8 cellular contexts compared by ENCODE assay signal in the genomic region with DNA sequence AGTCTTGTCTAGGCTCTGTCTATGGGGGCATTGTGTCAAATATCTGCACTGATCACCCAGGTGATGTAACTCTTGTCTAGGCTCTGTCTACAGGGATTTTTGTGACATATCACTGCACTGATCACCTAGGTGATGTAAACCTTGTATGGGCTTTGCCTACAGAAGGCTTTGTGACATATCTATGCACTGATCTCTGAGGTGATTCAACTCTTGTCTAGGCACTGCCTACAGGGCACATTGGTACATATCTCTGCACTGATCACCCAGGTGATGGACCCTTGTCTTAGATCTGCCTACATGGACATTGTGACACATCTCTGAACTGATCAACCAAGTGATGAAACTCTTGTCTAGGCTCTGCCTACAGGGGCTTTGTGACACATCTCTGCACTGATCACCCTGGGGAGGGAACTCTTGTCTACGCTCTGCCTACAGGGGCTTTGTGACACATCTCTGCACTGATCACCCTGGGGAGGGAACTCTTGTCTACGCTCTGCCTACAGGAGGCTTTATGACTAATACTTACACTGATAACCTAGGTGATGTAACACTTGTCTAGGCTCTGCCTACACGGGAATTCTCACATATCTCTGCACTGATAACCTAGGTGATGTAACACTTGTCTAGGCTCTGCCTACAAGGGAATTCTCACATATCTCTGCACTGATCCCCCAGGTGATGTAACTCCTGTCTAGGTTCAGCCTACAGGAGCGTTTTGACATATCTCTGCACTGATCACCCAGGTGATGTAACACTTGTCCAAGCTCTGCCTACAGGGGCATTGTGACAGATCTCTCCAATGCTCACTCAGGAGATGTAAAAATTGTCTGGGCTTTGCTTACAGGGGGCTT. TPM values are rescaled to one million over a fixed set of nuclear protein-coding genes. Genes with fewer than 3 reads are reported as not detected.
DNase-seq lines count a peak whose midpoint lies in the region; ATAC-seq, FAIRE-seq and TF ChIP-seq lines count a peak whose summit lies in the region.
"Not testable (repeated sequence)": the region's sequence is repeated elsewhere in the genome, so short reads cannot be mapped to it uniquely, and the experiment has no call there.

No MANE protein-coding gene starts in this region.

- POLR2A ChIA-PET in T-cell (lab: Charles Lee), result not testable (repeated sequence)

- DNase-seq in Caki2 (ENCODE audit: low read depth), result peak; percentile 8
- DNase-seq in T-cell, result peak in 1 of 34 experiments; percentile 8
- peak; percentile 40 for DNase-seq in activated T-cell treated with anti-CD3 and anti-CD28 coated beads for 24 hours (ENCODE audit: low read depth)
- DNase-seq in astrocyte (ENCODE audit: low read depth); aorta: not testable (repeated sequence)
- peak; percentile 5 for DNase-seq in naive B cell
- peak; percentile 24 to 59 for DNase-seq in stimulated activated CD4-positive, alpha-beta T cell treated with anti-CD3 and anti-CD28 coated beads, Interleukin-2, amount 100 ng/mL, for 24 hours

- in situ Hi-C loops in Caki2 (cut with HindIII; ENCODE audit: low pct_unique_long_range_greater_than_20kb, low sequenced_read_pairs), result not testable (repeated sequence)

- CTCF ChIA-PET in T-cell (lab: Charles Lee), result not testable (repeated sequence)

- H2AFZ ChIP-seq in astrocyte (ENCODE audit: low read depth, low read length), result not testable (repeated sequence)

- not testable (repeated sequence) for H3K79me2 ChIP-seq in astrocyte (ENCODE audit: insufficient read depth, low read length)

- H3K9me3 Mint-ChIP-seq in T-cell (peaks cover 24 to 32% (median 25%) of the 10 kb centered on the region in 3 donors), astrocyte (ENCODE audit: unreplicated experiment) (peaks cover 33% of the 10 kb centered on the region), naive B cell (peaks cover 14 to 34% (median 30%) of the 10 kb centered on the region in 7 donors)

- WGBS in gastroesophageal sphincter (ENCODE audit: low coverage in 1 of 2), 2 donors, result 51 to 56% methylated on average over 4 of the region's 4 CpGs
- 62 to 67% methylated on average over 4 of the region's 4 CpGs for WGBS in aorta, 2 donors

- not testable (repeated sequence) for H3K36me3 Mint-ChIP-seq in T-cell; astrocyte (ENCODE audit: low read depth, unreplicated experiment); naive B cell

- H3K4me1 ChIP-seq in astrocyte (ENCODE audit: insufficient read depth, low read length); gastroesophageal sphincter; aorta (ENCODE audit: control insufficient read depth in 1 of 2, insufficient read depth in 2 of 2, low read length in 2 of 2): not testable (repeated sequence)

- not testable (repeated sequence) for H3K27me3 ChIP-seq in astrocyte (ENCODE audit: insufficient read depth, low read length); gastroesophageal sphincter; aorta (ENCODE audit: control insufficient read depth in 1 of 2, insufficient read depth in 2 of 2, low read length in 1 of 2)

- not testable (repeated sequence) for H3K9me3 ChIP-seq in astrocyte (ENCODE audit: insufficient read depth, low read depth, low read length); gastroesophageal sphincter; aorta (ENCODE audit: control insufficient read depth, low read length)

- not testable (repeated sequence) for H3K4me3 ChIP-seq in astrocyte (ENCODE audit: insufficient read depth, low read depth, low read length); gastroesophageal sphincter; aorta (ENCODE audit: low read length in 2 of 2)

- H3K9ac ChIP-seq in astrocyte (ENCODE audit: low read length), result not testable (repeated sequence)

- H3K4me3 Mint-ChIP-seq in T-cell (peak overlapping the region; percentile 77 to 83 (median 82)), astrocyte (ENCODE audit: unreplicated experiment) (peak overlapping the region; percentile 84), naive B cell (peak overlapping the region in 6 of 8 donors; percentile 68 to 91 (median 82))

- H3K27ac Mint-ChIP-seq in T-cell, result peak overlapping the region in 1 of 2 donors; percentile 88
- not testable (repeated sequence) for H3K27ac Mint-ChIP-seq in astrocyte (ENCODE audit: unreplicated experiment); naive B cell

- TF ChIP-seq CTCF in astrocyte (IDR thresholded peaks at IDR 0.05; ENCODE audit: insufficient read depth, low read depth, low read length); gastroesophageal sphincter (IDR thresholded peaks at IDR 0.05): not testable (repeated sequence)

- not testable (repeated sequence) for TF ChIP-seq POLR2A in gastroesophageal sphincter (IDR thresholded peaks at IDR 0.05)

- not testable (repeated sequence) for H3K27me3 Mint-ChIP-seq in T-cell; astrocyte (ENCODE audit: low read depth, unreplicated experiment); naive B cell

- intact Hi-C loops in aorta (cut with DNase I), result loop anchor here in 1 of 2 donors (2.0 kb wide), 1 partner anchor 48 kb away; a partner anchor contains a TSS

- peaks cover 10% of the 10 kb centered on the region in 3 donors for H3K4me1 Mint-ChIP-seq in T-cell
- H3K4me1 Mint-ChIP-seq in astrocyte (ENCODE audit: low read depth, unreplicated experiment); naive B cell: not testable (repeated sequence)

- not testable (repeated sequence) for FAIRE-seq in astrocyte (lab: Jason Lieb, UNC)

- ATAC-seq in T-cell (replicated peaks in 1 of 4); naive B cell (ENCODE audit: low read depth in 2 of 2): not testable (repeated sequence)
- ATAC-seq in gastroesophageal sphincter, result peak; percentile 1
- peak; percentile 27 for ATAC-seq in aorta (ENCODE audit: low FRiP score)

- not testable (repeated sequence) for H3K4me2 ChIP-seq in astrocyte (ENCODE audit: low read length)

- not testable (repeated sequence) for TF ChIP-seq EP300 in gastroesophageal sphincter (IDR thresholded peaks at IDR 0.05)

- H3K36me3 ChIP-seq in astrocyte (ENCODE audit: insufficient read depth, low read length); gastroesophageal sphincter; aorta (ENCODE audit: control insufficient read depth in 1 of 2, insufficient read depth in 2 of 2, low read length in 1 of 2): not testable (repeated sequence)

- not testable (repeated sequence) for H4K20me1 ChIP-seq in astrocyte (ENCODE audit: insufficient read depth, low read length)

- H3K27ac ChIP-seq in astrocyte (ENCODE audit: low read depth, low read length); aorta (ENCODE audit: low read depth in 1 of 2, low read length in 2 of 2): not testable (repeated sequence)
- peak overlapping the region in 1 of 4 donors; percentile 84 for H3K27ac ChIP-seq in gastroesophageal sphincter

RNA-seq across cellular contexts. Expression of a gene that starts 47.8 kb away (rescaled TPM):
- 8.7 and 12.5 TPM in 2 replicates for total RNA-seq in Caki2 (2014; rRNA removed; shearing (Covaris generic); ENCODE audit: low replicate concordance)
- total RNA-seq in T-cell, result 10 to 100 TPM; 36.8 to 48.0 (median 38.0) TPM
- total RNA-seq in astrocyte, result 95.6 and 102 TPM in 2 replicates
- 10 to 100 TPM; 25.7 to 40.2 (median 29.8) TPM for total RNA-seq in gastroesophageal sphincter
- polyA plus RNA-seq in naive B cell (ENCODE audit: low read depth in 6 of 6), result 10 to 100 TPM; 11.4 to 32.9 (median 25.6) TPM
- total RNA-seq in aorta, result 10 to 100 TPM; 45.8 to 49.4 TPM
- 10 to 100 TPM; 20.3 to 22.7 TPM for polyA plus RNA-seq in aorta
